8 cellular contexts compared by ENCODE assay signal in the genomic region with DNA sequence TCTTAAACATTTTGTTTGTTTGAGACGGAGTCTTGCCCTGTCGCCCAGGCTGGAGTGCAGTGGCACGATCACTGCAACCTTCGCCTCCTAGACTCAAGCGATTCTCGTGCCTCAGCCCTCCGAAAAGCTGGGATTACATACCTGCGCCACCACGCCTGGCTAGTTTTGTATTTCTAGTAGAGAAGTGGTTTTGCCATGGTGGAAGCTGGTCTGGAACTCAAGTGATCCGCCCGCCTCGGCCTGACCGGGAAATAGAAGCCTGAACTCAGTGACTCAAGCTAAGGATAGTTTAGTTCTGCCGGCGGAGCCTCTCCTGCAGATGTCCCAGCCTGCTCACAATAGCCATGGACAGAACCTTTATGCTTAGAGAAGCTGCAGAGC. TPM values are rescaled to one million over a fixed set of nuclear protein-coding genes. Genes with fewer than 3 reads are reported as not detected.
A peak's percentile ranks its signal among the peaks of the same experiment; 100 is the strongest.
DNase-seq lines count a peak whose midpoint lies in the region; ATAC-seq, FAIRE-seq and TF ChIP-seq lines count a peak whose summit lies in the region.

No MANE protein-coding gene starts in this region.

- H3K4me3 ChIP-seq in skin epidermis, result peak overlapping the region; percentile 61 to 95 (median 86)

- H3K27me3 Mint-ChIP-seq in Calu3 (ENCODE audit: unreplicated experiment), result no peaks in the 10 kb centered on the region

- CTCF ChIA-PET in Calu3 (lab: Charles Lee), result interaction anchor here (0.7 to 1.2 kb wide), 3 partner anchors 14 to 120 kb away, joined by 3 to 5 read pairs (median 3); no protein-coding TSS in a partner anchor

- peak overlapping the region; percentile 98 for H3K4me3 Mint-ChIP-seq in Calu3 (ENCODE audit: low read depth, unreplicated experiment)

- no peak for FAIRE-seq in GM12891 (lab: Jason Lieb, UNC)

- H3K4me1 Mint-ChIP-seq in Calu3 (ENCODE audit: low read depth, unreplicated experiment), result no peaks in the 10 kb centered on the region

- TF ChIP-seq CTCF in Calu3 (IDR thresholded peaks at IDR 0.05; ENCODE audit: unreplicated experiment), result no peak

- ATAC-seq in GM19351 (IDR thresholded peaks at IDR 0.05; ENCODE audit: unreplicated experiment), result peak; percentile 35
- ATAC-seq in HG03457 (IDR thresholded peaks at IDR 0.05; ENCODE audit: unreplicated experiment), result peak; percentile 24

- TF ChIP-seq POLR2A in GM12891 (IDR thresholded peaks at IDR 0.05; ENCODE audit: low read depth, low read length), result no peak

- peaks cover 50% of the 10 kb centered on the region for H3K36me3 Mint-ChIP-seq in Calu3 (ENCODE audit: insufficient read depth, unreplicated experiment)

- intact Hi-C loops in Calu3 (cut with micrococcal nuclease; ENCODE audit: unreplicated experiment), result no loop called here

- no peaks in the 10 kb centered on the region for H3K9me3 Mint-ChIP-seq in Calu3 (ENCODE audit: low read depth, unreplicated experiment)

- peak; percentile 21 for DNase-seq in Calu3
- DNase-seq in SK-MEL-5 (ENCODE audit: low read depth, low spot score), result peak; percentile 26
- DNase-seq in caudate nucleus (lab: John Stamatoyannopoulos, UW), result peak in 38 of 61 donors; percentile 7 to 81 (median 48)
- DNase-seq in islet precursor cell, result peak; percentile 65
- no peak for DNase-seq in GM12891 (ENCODE audit: insufficient read length, low spot score)

- H3K27ac Mint-ChIP-seq in Calu3 (ENCODE audit: unreplicated experiment), result peak overlapping the region; percentile 98

- in situ Hi-C loops in SK-MEL-5 (cut with HindIII; ENCODE audit: low pct_unique_long_range_greater_than_20kb, low sequenced_read_pairs), result no loop called here

- H3K27ac ChIP-seq in caudate nucleus (ENCODE audit: low read depth, low read length) (peak overlapping the region; percentile 96), skin epidermis (peak overlapping the region; percentile 81 to 98 (median 92))

- no TSS peak for BruUV-seq in Calu3 (replicated peaks; lab: Mats Ljungman, UMichigan)

TF ChIP-seq in GM12891, 5 proteins besides CTCF, POLR2A, EP300 and RAD21:
- no peak for TF ChIP-seq SPI1 (IDR thresholded peaks at IDR 0.05; ENCODE audit: low read depth, low read length)
- TF ChIP-seq PAX5 (IDR thresholded peaks at IDR 0.05; ENCODE audit: insufficient read depth, low read length, severe bottlenecking), result no peak
- TF ChIP-seq POLR2AphosphoS5 (IDR thresholded peaks at IDR 0.05; ENCODE audit: low read depth, low read length), result no peak
- no peak for TF ChIP-seq TAF1 (IDR thresholded peaks at IDR 0.05; ENCODE audit: low read depth, low read length)
- TF ChIP-seq POU2F2 (IDR thresholded peaks at IDR 0.05; ENCODE audit: low read depth, low read length), result no peak
TF ChIP-seq in GM12891: peak in this region for 0.

RNA-seq across cellular contexts. Expression of gene ZNF254, which starts 53.0 kb away (rescaled TPM):
- total RNA-seq in Calu3 (2022), result 14.5 and 17.3 TPM in 2 replicates
- total RNA-seq in SK-MEL-5 (2014; rRNA removed; shearing (Covaris generic)), result 9.8 and 10.0 TPM in 2 replicates
- polyA plus RNA-seq in SK-MEL-5 (2015; cell fraction: cytosol; rRNA removed), result 2.7 and 3.9 TPM in 2 replicates
- polyA plus RNA-seq in SK-MEL-5 (2015; cell fraction: nucleus; rRNA removed), result 5.0 and 6.8 TPM in 2 replicates
- 4.5 TPM for polyA plus RNA-seq in GM12891 (2012; ENCODE audit: low read depth, missing spikeins)
